Comparison of ENCODE assay signal across 18 cellular contexts in the genomic region with DNA sequence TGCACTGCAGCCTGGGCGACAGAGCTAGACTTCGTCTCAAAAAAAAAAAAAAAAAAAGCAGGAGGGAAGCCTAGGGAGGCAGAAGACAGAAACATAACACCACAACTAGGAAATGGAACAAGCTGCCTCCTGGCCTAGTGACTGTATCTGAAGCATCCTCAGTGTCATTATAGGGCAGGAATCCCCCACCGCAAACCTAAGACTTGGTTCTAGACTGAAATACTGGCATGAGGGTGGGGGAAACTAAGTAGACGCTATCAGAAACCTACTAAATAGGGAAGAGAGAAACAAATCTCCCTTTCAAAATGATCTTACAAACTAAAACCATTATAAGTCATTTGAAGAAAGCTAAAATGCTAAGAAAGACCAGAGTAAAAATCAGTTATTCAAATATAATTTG. TPM values are rescaled to one million over a fixed set of nuclear protein-coding genes. Genes with fewer than 3 reads are reported as not detected.
DNase-seq lines count a peak whose midpoint lies in the region; ATAC-seq, FAIRE-seq and TF ChIP-seq lines count a peak whose summit lies in the region.
"Had no signal": no experiment of that assay in that cellular context is flagged by ENCODE, and none has a peak within 500 bp of the region (broad histone marks: within the 10 kb centered on the region; RNA-seq: fewer than 3 reads in every experiment).

No MANE protein-coding gene starts in this region.

- H3K4me1 Mint-ChIP-seq in stimulated activated effector memory CD8-positive, alpha-beta T cell treated with anti-CD3 and anti-CD28 coated beads, Interleukin-12 subunit alpha, Interleukin-12 subunit beta, amount 100 ng/mL, for 72 hours, result peaks cover 13% of the 10 kb centered on the region

- FAIRE-seq in GM12891 (lab: Jason Lieb, UNC), result no peak
- FAIRE-seq: H1 had no signal

- no peaks in the 10 kb centered on the region for H3K9me3 ChIP-seq in body of pancreas

- 83 to 89% methylated on average over 4 of the region's 4 CpGs for WGBS in body of pancreas, 2 donors

- no peak overlapping the region for H3K27ac Mint-ChIP-seq in stimulated activated effector memory CD8-positive, alpha-beta T cell treated with anti-CD3 and anti-CD28 coated beads, Interleukin-12 subunit alpha, Interleukin-12 subunit beta, amount 100 ng/mL, for 72 hours

- no peaks in the 10 kb centered on the region for H3K4me1 ChIP-seq in body of pancreas

- H3K36me3 ChIP-seq in body of pancreas (replicated peaks in 1 of 2; ENCODE audit: insufficient read depth in 1 of 2, low read depth in 2 of 2), result no peaks in the 10 kb centered on the region

- DNase-seq in GM12891 (ENCODE audit: insufficient read length, low spot score), result no peak
- peak; percentile 70 for DNase-seq in NCI-H2171 treated with DMSO at 0.1 percent for 48 hours (lab: John Stamatoyannopoulos, UW)
- no peak for DNase-seq in stimulated activated effector memory CD8-positive, alpha-beta T cell treated with anti-CD3 and anti-CD28 coated beads, Interleukin-12 subunit alpha, Interleukin-12 subunit beta, amount 100 ng/mL, for 72 hours (ENCODE audit: low spot score in 2 of 2)
- DNase-seq in body of pancreas, result no peak
- DNase-seq: C1 segment of cervical spinal cord; Calu3; CD4-positive, alpha-beta memory T cell; COR-L47; DMS53; DMS79 treated with DMSO at 0.1 percent for 48 hours; GF-D8; H7; HCEC 1CT had no signal

- ATAC-seq in GM18868 (IDR thresholded peaks at IDR 0.05; ENCODE audit: unreplicated experiment), result peak; percentile 69
- peak; percentile 29 for ATAC-seq in stimulated activated effector memory CD8-positive, alpha-beta T cell treated with anti-CD3 and anti-CD28 coated beads, Interleukin-12 subunit alpha, Interleukin-12 subunit beta, amount 100 ng/mL, for 72 hours
- ATAC-seq in HG03175 (IDR thresholded peaks at IDR 0.05; ENCODE audit: unreplicated experiment), result no peak
- no peak for ATAC-seq in activated CD4-positive, CD25-positive, alpha-beta regulatory T cell treated with anti-CD3 and anti-CD28 coated beads, Interleukin-2, amount 50 U/mL, for 24 hours
- ATAC-seq in body of pancreas, result no peak
- ATAC-seq in HG02571 (IDR thresholded peaks at IDR 0.05; ENCODE audit: unreplicated experiment), result no peak

- peaks cover 4% of the 10 kb centered on the region for H3K9me3 Mint-ChIP-seq in stimulated activated effector memory CD8-positive, alpha-beta T cell treated with anti-CD3 and anti-CD28 coated beads, Interleukin-12 subunit alpha, Interleukin-12 subunit beta, amount 100 ng/mL, for 72 hours

- intact Hi-C loops in body of pancreas (cut with DNase I), result no loop called here

- H3K4me3 Mint-ChIP-seq in stimulated activated effector memory CD8-positive, alpha-beta T cell treated with anti-CD3 and anti-CD28 coated beads, Interleukin-12 subunit alpha, Interleukin-12 subunit beta, amount 100 ng/mL, for 72 hours, result no peak overlapping the region
- H3K4me3 Mint-ChIP-seq: CD4-positive, alpha-beta memory T cell had no signal

- no peak for TF ChIP-seq POLR2A in GM12891 (IDR thresholded peaks at IDR 0.05; ENCODE audit: low read depth, low read length)
- no peak for TF ChIP-seq POLR2A in body of pancreas (IDR thresholded peaks at IDR 0.05)

- no peak overlapping the region for H3K4me3 ChIP-seq in body of pancreas

- H3K27me3 ChIP-seq in body of pancreas, result no peaks in the 10 kb centered on the region

- no peaks in the 10 kb centered on the region for H3K36me3 Mint-ChIP-seq in stimulated activated effector memory CD8-positive, alpha-beta T cell treated with anti-CD3 and anti-CD28 coated beads, Interleukin-12 subunit alpha, Interleukin-12 subunit beta, amount 100 ng/mL, for 72 hours
- H3K36me3 Mint-ChIP-seq: CD4-positive, alpha-beta memory T cell had no signal

- H3K27ac ChIP-seq in body of pancreas, result no peak overlapping the region

- no peak for TF ChIP-seq CTCF in body of pancreas (IDR thresholded peaks at IDR 0.05)

TF ChIP-seq in GM12891, 5 proteins besides CTCF, POLR2A, EP300 and RAD21:
- TF ChIP-seq SPI1 (IDR thresholded peaks at IDR 0.05; ENCODE audit: low read depth, low read length), result 0 out of 2 replicates have a peak, but pooled peaks have one; percentile 15
- no peak for TF ChIP-seq POLR2AphosphoS5 (IDR thresholded peaks at IDR 0.05; ENCODE audit: low read depth, low read length)
- TF ChIP-seq TAF1 (IDR thresholded peaks at IDR 0.05; ENCODE audit: low read depth, low read length), result no peak
TF ChIP-seq in GM12891: peak in this region for 1.

RNA-seq across cellular contexts. Expression of a gene that starts 16.4 kb away (rescaled TPM):
- polyA plus RNA-seq in GM12891 (2012; ENCODE audit: low read depth, missing spikeins), result 60.6 TPM
- 10 to 100 TPM in 1 of 2 donors, 1 to 10 TPM in 1; 9.6 to 19.7 TPM for total RNA-seq in body of pancreas

Comparison
In these comparisons a context has a peak if more than half of its experiments do, and no peak if none do; other contexts are left out.
1. ATAC-seq: peak in GM18868 (single experiment) and stimulated activated effector memory CD8-positive, alpha-beta T cell treated with anti-CD3 and anti-CD28 coated beads, Interleukin-12 subunit alpha, Interleukin-12 subunit beta, amount 100 ng/mL, for 72 hours (single experiment); none in HG03175 (single experiment), activated CD4-positive, CD25-positive, alpha-beta regulatory T cell treated with anti-CD3 and anti-CD28 coated beads, Interleukin-2, amount 50 U/mL, for 24 hours (0 of 2), body of pancreas (single experiment) and HG02571 (single experiment).